14 cellular contexts compared by ENCODE assay signal in the genomic region with DNA sequence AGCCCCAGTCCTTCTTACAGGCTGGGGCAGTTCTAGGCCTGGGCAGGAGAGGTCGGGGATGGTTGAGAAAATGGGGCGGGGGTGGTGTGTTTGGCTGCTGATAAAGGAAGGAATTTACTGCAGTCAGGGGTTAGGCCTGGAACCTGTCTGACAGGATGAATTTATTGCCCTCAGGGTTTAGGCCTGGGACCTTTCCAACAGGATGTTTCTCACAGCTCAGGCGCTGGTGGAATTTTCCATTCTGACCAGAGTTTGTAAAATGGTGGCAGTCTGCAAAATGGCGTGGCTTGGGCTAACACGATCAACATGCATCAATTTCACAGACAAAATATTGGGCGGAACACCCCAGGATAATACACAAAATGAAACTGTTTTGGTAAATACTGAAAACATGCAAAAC.
A peak's percentile ranks its signal among the peaks of the same experiment; 100 is the strongest.
DNase-seq lines count a peak whose midpoint lies in the region; ATAC-seq and TF ChIP-seq lines count a peak whose summit lies in the region.
"Had no signal": no experiment of that assay in that cellular context is flagged by ENCODE, and none has a peak within 500 bp of the region (broad histone marks: within the 10 kb centered on the region; RNA-seq: fewer than 3 reads in every experiment).

No MANE protein-coding gene starts in this region.

- no CpG with 5 or more reads among the region's 6 CpGs for WGBS in H9 (ENCODE audit: extremely low coverage, insufficient read length, low lambda C conversion rate)

- H3K23me2 ChIP-seq in H9 (ENCODE audit: insufficient read length, low read depth, low read length, poor library complexity, severe bottlenecking): no peaks in the 10 kb centered on the region

- no peak overlapping the region for H2BK15ac ChIP-seq in H9 (ENCODE audit: low read depth, low read length)

- no peak overlapping the region for H3K4me3 Mint-ChIP-seq in H9
- no peak overlapping the region for H3K4me3 Mint-ChIP-seq in activated CD4-positive, alpha-beta T cell treated with anti-CD3 and anti-CD28 coated beads for 36 hours
- H3K4me3 Mint-ChIP-seq in stimulated activated naive CD8-positive, alpha-beta T cell treated with anti-CD3 and anti-CD28 coated beads, Interleukin-15, amount 100 ng/mL, for 72 hours: no peak overlapping the region
- H3K4me3 Mint-ChIP-seq: activated B cell treated with CpG ODN at 0.5 μM for 24 hours; activated T-helper 1 cell treated with anti-CD3 and anti-CD28 coated beads, Interleukin-12 subunit alpha, Interleukin-12 subunit beta, Interleukin-2, Interleukin-4 antibody, amounts not matched to agents 30 ng/mL and 10 ng/mL and 1 ng/mL, durations not matched to agents 14 hours and 24 hours and 36 hours had no signal

- H4K20me1 ChIP-seq in H9 (ENCODE audit: control insufficient read depth, insufficient read depth, insufficient read length): no peaks in the 10 kb centered on the region

- H3K4me1 ChIP-seq in H9 (ENCODE audit: insufficient read depth, low read length): no peaks in the 10 kb centered on the region
- H3K4me1 ChIP-seq in RWPE2 (ENCODE audit: insufficient read depth, poor library complexity, severe bottlenecking): peaks cover 12% of the 10 kb centered on the region
- H3K4me1 ChIP-seq: stomach had no signal

- no peak overlapping the region for H3K27ac Mint-ChIP-seq in H9
- H3K27ac Mint-ChIP-seq in activated CD4-positive, alpha-beta T cell treated with anti-CD3 and anti-CD28 coated beads for 36 hours: no peak overlapping the region
- H3K27ac Mint-ChIP-seq in stimulated activated naive CD8-positive, alpha-beta T cell treated with anti-CD3 and anti-CD28 coated beads, Interleukin-15, amount 100 ng/mL, for 72 hours: no peak overlapping the region
- H3K27ac Mint-ChIP-seq: activated B cell treated with CpG ODN at 0.5 μM for 24 hours; activated T-helper 1 cell treated with anti-CD3 and anti-CD28 coated beads, Interleukin-12 subunit alpha, Interleukin-12 subunit beta, Interleukin-2, Interleukin-4 antibody, amounts not matched to agents 30 ng/mL and 10 ng/mL and 1 ng/mL, durations not matched to agents 14 hours and 24 hours and 36 hours had no signal

- H2BK12ac ChIP-seq in H9 (ENCODE audit: insufficient read length, low read depth, low read length): no peak overlapping the region

- H4K5ac ChIP-seq in H9 (ENCODE audit: insufficient read length, low read depth, low read length): no peak overlapping the region

- H3K23ac ChIP-seq in H9 (ENCODE audit: insufficient read length, low read depth, low read length): no peak overlapping the region

- H3K56ac ChIP-seq in H9 (ENCODE audit: insufficient read length, low read depth, low read length): no peak overlapping the region

- H3T11ph ChIP-seq in H9 (ENCODE audit: low read length): no peak overlapping the region

- no peak overlapping the region for H2AK5ac ChIP-seq in H9 (ENCODE audit: insufficient read length, low read length)

- no peaks in the 10 kb centered on the region; a peak in 1 of 4 replicates for H3K4me1 Mint-ChIP-seq in H9
- H3K4me1 Mint-ChIP-seq in activated CD4-positive, alpha-beta T cell treated with anti-CD3 and anti-CD28 coated beads for 36 hours: no peaks in the 10 kb centered on the region
- no peaks in the 10 kb centered on the region for H3K4me1 Mint-ChIP-seq in stimulated activated naive CD8-positive, alpha-beta T cell treated with anti-CD3 and anti-CD28 coated beads, Interleukin-15, amount 100 ng/mL, for 72 hours
- H3K4me1 Mint-ChIP-seq: activated B cell treated with CpG ODN at 0.5 μM for 24 hours had no signal

- no peak overlapping the region for H2BK20ac ChIP-seq in H9 (ENCODE audit: low read depth, low read length, poor library complexity, severe bottlenecking)

- POLR2A ChIA-PET in activated CD4-positive, alpha-beta T cell treated with anti-CD3 and anti-CD28 coated beads for 36 hours (lab: Charles Lee): no interaction called here

- peaks cover 14 to 21% (median 19%) of the 10 kb centered on the region in 3 experiments; a peak in 5 of 7 replicates for H3K36me3 Mint-ChIP-seq in H9 (ENCODE audit: insufficient read depth in 1 of 3, low read depth in 3 of 3)
- peaks cover 36% of the 10 kb centered on the region for H3K36me3 Mint-ChIP-seq in activated CD4-positive, alpha-beta T cell treated with anti-CD3 and anti-CD28 coated beads for 36 hours (ENCODE audit: low read depth)

- no peak overlapping the region for H3K9ac ChIP-seq in H9 (ENCODE audit: extremely low read depth, insufficient read length, low read length)

- H3K79me2 ChIP-seq in H9 (ENCODE audit: insufficient read depth, low read length): no peaks in the 10 kb centered on the region

- H3K27ac ChIP-seq in H9 (ENCODE audit: insufficient read length, low read depth, low read length) (no peak overlapping the region), RWPE2 (ENCODE audit: poor library complexity, severe bottlenecking) (peak overlapping the region; percentile 31)
- H3K27ac ChIP-seq: stomach had no signal

- H2AFZ ChIP-seq in H9 (ENCODE audit: low read length): no peak overlapping the region

- no peak overlapping the region for H3K14ac ChIP-seq in H9 (ENCODE audit: insufficient read depth, low read length)

- CTCF ChIA-PET in activated CD4-positive, alpha-beta T cell treated with anti-CD3 and anti-CD28 coated beads for 36 hours (lab: Charles Lee): no interaction called here

- H3K36me3 ChIP-seq in RWPE2 (ENCODE audit: low read depth): no peaks in the 10 kb centered on the region

- H4K8ac ChIP-seq in H9 (replicated peaks; ENCODE audit: insufficient read length, low read depth, low read length): no peak overlapping the region

- H3K9me3 ChIP-seq in H9 (ENCODE audit: control insufficient read depth, low read depth, low read length) (peaks cover 38% of the 10 kb centered on the region), RWPE2 (ENCODE audit: severe bottlenecking) (no peaks in the 10 kb centered on the region)
- H3K9me3 ChIP-seq: stomach had no signal

- H3K4me3 ChIP-seq in RWPE2 (ENCODE audit: severe bottlenecking) (no peak overlapping the region), fibroblast of pulmonary artery (replicated peaks; ENCODE audit: low read depth, low read length) (no peak overlapping the region)
- H3K4me3 ChIP-seq: stomach had no signal

- no peak overlapping the region for H4K91ac ChIP-seq in H9 (ENCODE audit: insufficient read length, low read depth, low read length)

- H3K4ac ChIP-seq in H9 (ENCODE audit: low read depth, low read length): no peak overlapping the region

- no peaks in the 10 kb centered on the region for H3K27me3 Mint-ChIP-seq in H9 (ENCODE audit: low read depth)
- no peaks in the 10 kb centered on the region for H3K27me3 Mint-ChIP-seq in activated CD4-positive, alpha-beta T cell treated with anti-CD3 and anti-CD28 coated beads for 36 hours
- H3K27me3 Mint-ChIP-seq in stimulated activated naive CD8-positive, alpha-beta T cell treated with anti-CD3 and anti-CD28 coated beads, Interleukin-15, amount 100 ng/mL, for 72 hours: no peaks in the 10 kb centered on the region
- H3K27me3 Mint-ChIP-seq: activated B cell treated with CpG ODN at 0.5 μM for 24 hours had no signal

- H3K18ac ChIP-seq in H9 (ENCODE audit: insufficient read length, low read depth, low read length): no peak overlapping the region

- TF ChIP-seq CTCF in H9 (conservative IDR thresholded peaks at IDR 0.05) (no peak), RWPE2 (IDR thresholded peaks at IDR 0.05; ENCODE audit: poor library complexity, severe bottlenecking) (no peak), fibroblast of pulmonary artery (IDR thresholded peaks at IDR 0.05; ENCODE audit: low read length, missing control alignments) (no peak)

- H3K79me1 ChIP-seq in H9 (ENCODE audit: insufficient read depth, low read depth, low read length, poor library complexity, severe bottlenecking): no peaks in the 10 kb centered on the region

- DNase-seq in H9 (peak; percentile 43), RWPE2 (ENCODE audit: low spot score) (peak; percentile 42), fibroblast of pulmonary artery (ENCODE audit: low read depth) (peak; percentile 23), renal cortical epithelial cell (ENCODE audit: low read depth) (peak; percentile 30), NCI-H345 treated with DMSO at 0.1 percent for 48 hours (lab: John Stamatoyannopoulos, UW; ENCODE audit: unreplicated experiment) (no peak)
- DNase-seq in activated CD4-positive, alpha-beta T cell treated with anti-CD3 and anti-CD28 coated beads for 36 hours: no peak
- DNase-seq in activated CD4-positive, alpha-beta T cell treated with anti-CD3 and anti-CD28 coated beads for 4 hours: no peak
- DNase-seq in stimulated activated naive CD8-positive, alpha-beta T cell treated with anti-CD3 and anti-CD28 coated beads, Interleukin-15, amount 100 ng/mL, for 72 hours: no peak
- DNase-seq: activated B cell treated with CpG ODN at 0.5 μM for 24 hours; NCI-H526 treated with DMSO at 0.1 percent for 48 hours; SIG-M5; stimulated activated CD4-positive, alpha-beta T cell treated with anti-CD3 and anti-CD28 coated beads, Interleukin-4, amount 100 ng/mL, for 4 hours; stomach had no signal

- H2BK5ac ChIP-seq in H9 (ENCODE audit: insufficient read length, low read length): no peak overlapping the region

- intact Hi-C loops in activated CD4-positive, alpha-beta T cell treated with anti-CD3 and anti-CD28 coated beads for 36 hours (cut with DNase I, micrococcal nuclease): no loop called here

- H3K9me3 Mint-ChIP-seq in H9: peaks cover 31 to 43% of the 10 kb centered on the region in 2 experiments
- peaks cover 5% of the 10 kb centered on the region for H3K9me3 Mint-ChIP-seq in activated CD4-positive, alpha-beta T cell treated with anti-CD3 and anti-CD28 coated beads for 36 hours (ENCODE audit: low read depth)
- peaks cover 0 to 7% of the 10 kb centered on the region in 2 donors for H3K9me3 Mint-ChIP-seq in stimulated activated naive CD8-positive, alpha-beta T cell treated with anti-CD3 and anti-CD28 coated beads, Interleukin-15, amount 100 ng/mL, for 72 hours
- H3K9me3 Mint-ChIP-seq: activated B cell treated with CpG ODN at 0.5 μM for 24 hours had no signal

- H3K4me2 ChIP-seq in H9 (ENCODE audit: insufficient read depth, insufficient read length, low read length): no peak overlapping the region

- H2BK120ac ChIP-seq in H9 (ENCODE audit: low read depth, low read length, poor library complexity, severe bottlenecking): no peak overlapping the region

- ATAC-seq in RWPE2 (ENCODE audit: low read depth): peak; percentile 74
- ATAC-seq in activated CD4-positive, alpha-beta T cell treated with anti-CD3 and anti-CD28 coated beads for 36 hours: no peak
- no peak for ATAC-seq in stimulated activated naive CD8-positive, alpha-beta T cell treated with anti-CD3 and anti-CD28 coated beads, Interleukin-15, amount 100 ng/mL, for 72 hours

- H3K27me3 ChIP-seq in H9 (ENCODE audit: insufficient read depth, low read length): no peaks in the 10 kb centered on the region
- no peaks in the 10 kb centered on the region for H3K27me3 ChIP-seq in RWPE2 (ENCODE audit: insufficient read depth, poor library complexity, severe bottlenecking)
- H3K27me3 ChIP-seq: stomach had no signal

Comparison
In these comparisons a context has a peak if more than half of its experiments do, and no peak if none do; other contexts are left out.
1. DNase-seq: peak in H9 (single experiment), RWPE2 (single experiment), fibroblast of pulmonary artery (single experiment) and renal cortical epithelial cell (single experiment); none in activated CD4-positive, alpha-beta T cell treated with anti-CD3 and anti-CD28 coated beads for 36 hours (single experiment), activated CD4-positive, alpha-beta T cell treated with anti-CD3 and anti-CD28 coated beads for 4 hours (0 of 2), stimulated activated naive CD8-positive, alpha-beta T cell treated with anti-CD3 and anti-CD28 coated beads, Interleukin-15, amount 100 ng/mL, for 72 hours (0 of 2) and NCI-H345 treated with DMSO at 0.1 percent for 48 hours (single experiment).